Comparison of ENCODE assay signal across 1 cellular context in genomic region chr2:17539993-17540812, GRCh38.
TF ChIP-seq lines count a peak whose summit lies in the region.

VSNL1 (plus strand) TSS chr2:17540696; CDS start chr2:17592075, 51,379 bp downstream.

TF ChIP-seq in HepG2, 621 proteins besides CTCF, POLR2A, EP300 and RAD21 (continued from another document and continues in another):
- TF ChIP-seq ZNF724P (CRISPR knock-in tag; IDR thresholded peaks at IDR 0.05; ENCODE audit: borderline replicate concordance) (peak; percentile 88), ZNF567 (CRISPR knock-in tag; IDR thresholded peaks at IDR 0.05; ENCODE audit: borderline replicate concordance) (no peak), ZNF282 (IDR thresholded peaks at IDR 0.05; ENCODE audit: partially characterized antibody) (no peak), HHEX (CRISPR knock-in tag; IDR thresholded peaks at IDR 0.05) (no peak), MLX (CRISPR knock-in tag; IDR thresholded peaks at IDR 0.05) (0 out of 2 replicates have a peak, but pooled peaks have one; percentile 43), NFIC (IDR thresholded peaks at IDR 0.05; ENCODE audit: low read length) (no peak), NFAT5 (CRISPR knock-in tag; IDR thresholded peaks at IDR 0.05) (peak; percentile 77), AKAP8 (CRISPR knock-in tag; IDR thresholded peaks at IDR 0.05) (0 out of 2 replicates have a peak, but pooled peaks have one; percentile 68), ZNF446 (CRISPR knock-in tag; IDR thresholded peaks at IDR 0.05) (no peak), PHB2 (IDR thresholded peaks at IDR 0.05; ENCODE audit: partially characterized antibody) (no peak), DPF2 (CRISPR knock-in tag; IDR thresholded peaks at IDR 0.05; ENCODE audit: borderline replicate concordance, low read depth) (no peak), FOSL2 (CRISPR knock-in tag; IDR thresholded peaks at IDR 0.05) (no peak), ZNF503 (CRISPR knock-in tag; IDR thresholded peaks at IDR 0.05) (peak; percentile 51), ERF (CRISPR knock-in tag; IDR thresholded peaks at IDR 0.05) (peak; percentile 80), ZNF207 (IDR thresholded peaks at IDR 0.05; ENCODE audit: borderline replicate concordance) (no peak), ZNF770 (CRISPR knock-in tag; IDR thresholded peaks at IDR 0.05) (no peak), ZNF597 (CRISPR knock-in tag; IDR thresholded peaks at IDR 0.05) (no peak), ZNF44 (CRISPR knock-in tag; IDR thresholded peaks at IDR 0.05) (no peak), ZNF678 (CRISPR knock-in tag; IDR thresholded peaks at IDR 0.05) (no peak), BRF2 (CRISPR knock-in tag; IDR thresholded peaks at IDR 0.05) (peak; percentile 96), ETV6 (CRISPR knock-in tag; conservative IDR thresholded peaks at IDR 0.05) (peak; percentile 70; the same call in 1 of the 2 replicates), ZNF264 (CRISPR knock-in tag; IDR thresholded peaks at IDR 0.05) (peak; percentile 75), ZHX2 (IDR thresholded peaks at IDR 0.05; ENCODE audit: low read depth) (peak; percentile 49; the same call in 1 of the 2 replicates), ZHX2 (CRISPR knock-in tag; IDR thresholded peaks at IDR 0.05; ENCODE audit: borderline replicate concordance) (peak; percentile 76; the same call in 1 of the 2 replicates), ZNF614 (CRISPR knock-in tag; IDR thresholded peaks at IDR 0.05; ENCODE audit: borderline replicate concordance) (peak; percentile 77), ONECUT2 (CRISPR knock-in tag; IDR thresholded peaks at IDR 0.05) (no peak), ATRX (CRISPR knock-in tag; IDR thresholded peaks at IDR 0.05; ENCODE audit: borderline replicate concordance) (no peak), HOMEZ (CRISPR knock-in tag; IDR thresholded peaks at IDR 0.05; ENCODE audit: low read depth) (peak; percentile 85; the same call in 1 of the 2 replicates), POLR2AphosphoS5 (IDR thresholded peaks at IDR 0.05; ENCODE audit: low read depth, low read length) (peak; percentile 88), HOXA3 (CRISPR knock-in tag; IDR thresholded peaks at IDR 0.05) (peak; percentile 80; the same call in 1 of the 2 replicates), ZNF773 (CRISPR knock-in tag; IDR thresholded peaks at IDR 0.05; ENCODE audit: borderline replicate concordance) (peak; percentile 53; the same call in 1 of the 2 replicates), SRSF4 (IDR thresholded peaks at IDR 0.05; ENCODE audit: low read depth, low read length, poor library complexity, severe bottlenecking) (no peak), ZNF281 (CRISPR knock-in tag; IDR thresholded peaks at IDR 0.05; ENCODE audit: borderline replicate concordance) (peak; percentile 85; the same call in 1 of the 2 replicates), RFXAP (CRISPR knock-in tag; IDR thresholded peaks at IDR 0.05; ENCODE audit: borderline replicate concordance) (peak; percentile 89), SUZ12 (IDR thresholded peaks at IDR 0.05; ENCODE audit: low read depth, low read length) (no peak)
